9 cellular contexts compared by ENCODE assay signal in genomic region chr11:119368121-119369034, GRCh38. TPM values are rescaled to one million over a fixed set of nuclear protein-coding genes. Genes with fewer than 3 reads are reported as not detected.
A peak's percentile ranks its signal among the peaks of the same experiment; 100 is the strongest.
DNase-seq lines count a peak whose midpoint lies in the region; ATAC-seq and TF ChIP-seq lines count a peak whose summit lies in the region.
"Had no signal": no experiment of that assay in that cellular context is flagged by ENCODE, and none has a peak within 500 bp of the region (broad histone marks: within the 10 kb centered on the region; RNA-seq: fewer than 3 reads in every experiment).

No MANE protein-coding gene starts in this region.

- 77% methylated on average over 17 of the region's 17 CpGs for WGBS in smooth muscle cell (ENCODE audit: low lambda C conversion rate)

- CTCF ChIA-PET in GM10248 (lab: Yijun Ruan, JAX): interaction anchor here (1.1 to 11.9 kb wide), 5 partner anchors 11 to 30 kb away, joined by 3 to 159 read pairs (median 9); partner anchors contain the start of gene USP2

- no peak for ATAC-seq in GM21737 (IDR thresholded peaks at IDR 0.05; ENCODE audit: unreplicated experiment)
- no peak for ATAC-seq in HG02678 (IDR thresholded peaks at IDR 0.05; ENCODE audit: unreplicated experiment)

- H3K79me2 ChIP-seq in smooth muscle cell (ENCODE audit: low read depth): no peaks in the 10 kb centered on the region

- no peaks in the 10 kb centered on the region for H4K20me1 ChIP-seq in smooth muscle cell (ENCODE audit: low read depth)

- H2AFZ ChIP-seq in smooth muscle cell (ENCODE audit: low read depth): no peak overlapping the region

- no peaks in the 10 kb centered on the region for H3K36me3 ChIP-seq in SJCRH30
- no peaks in the 10 kb centered on the region for H3K36me3 ChIP-seq in smooth muscle cell (ENCODE audit: low read depth)
- H3K36me3 ChIP-seq: tibial artery had no signal

- no peaks in the 10 kb centered on the region for H3K27me3 ChIP-seq in SJCRH30
- no peaks in the 10 kb centered on the region for H3K27me3 ChIP-seq in smooth muscle cell (ENCODE audit: low read depth)
- H3K27me3 ChIP-seq: tibial artery had no signal

- H3K4me3 ChIP-seq in SJCRH30: peak overlapping the region; percentile 20
- no peak overlapping the region for H3K4me3 ChIP-seq in smooth muscle cell
- H3K4me3 ChIP-seq: tibial artery had no signal

- no peaks in the 10 kb centered on the region for H3F3A ChIP-seq in smooth muscle cell (ENCODE audit: low read depth)

- TF ChIP-seq CTCF in smooth muscle cell (IDR thresholded peaks at IDR 0.05; ENCODE audit: borderline replicate concordance, insufficient read depth, poor library complexity, severe bottlenecking): no peak
- TF ChIP-seq CTCF in GM10248 (IDR thresholded peaks at IDR 0.05; ENCODE audit: control extremely low read depth, extremely low read depth, low read depth, missing control alignments): no peak

- H3K27ac ChIP-seq in SJCRH30 (peak overlapping the region; percentile 74), smooth muscle cell (ENCODE audit: low read depth) (no peak overlapping the region)

- POLR2A ChIA-PET in GM10248 (lab: Yijun Ruan, JAX): interaction anchor here (0.6 kb wide), 1 partner anchor 269 kb away, joined by 3 read pairs; no protein-coding TSS in a partner anchor

- peak overlapping the region; percentile 6 for H3K4me2 ChIP-seq in smooth muscle cell

- peak; percentile 87 for DNase-seq in LHCN-M2 (ENCODE audit: low read depth)
- peak; percentile 90 to 91 for DNase-seq in SJCRH30
- peak; percentile 57 for DNase-seq in hepatic stellate cell (ENCODE audit: low spot score)
- DNase-seq in smooth muscle cell (lab: John Stamatoyannopoulos, UW; ENCODE audit: unreplicated experiment): no peak
- DNase-seq in GM10248 (ENCODE audit: extremely low spot score): no peak
- no peak for DNase-seq in AG08395 (ENCODE audit: low spot score)

- H3K9ac ChIP-seq in smooth muscle cell (ENCODE audit: low read depth): no peak overlapping the region

- peaks cover 37% of the 10 kb centered on the region for H3K4me1 ChIP-seq in SJCRH30
- peaks cover 13% of the 10 kb centered on the region for H3K4me1 ChIP-seq in smooth muscle cell (ENCODE audit: low read depth)

- H3K9me3 ChIP-seq in SJCRH30 (replicated peaks) (no peaks in the 10 kb centered on the region), smooth muscle cell (replicated peaks; ENCODE audit: low read depth) (no peaks in the 10 kb centered on the region)
- H3K9me3 ChIP-seq: tibial artery had no signal

RNA-seq across cellular contexts. Expression of gene USP2, which starts 13.1 kb away (rescaled TPM):
- total RNA-seq in LHCN-M2 (2014; rRNA removed) (1.7 and 4.0 TPM in 2 replicates), smooth muscle cell (1.4 and 1.8 TPM in 2 replicates)
- polyA plus RNA-seq in LHCN-M2 (2012): 4.8 TPM
- 2.1 and 2.4 TPM in 2 replicates for total RNA-seq in SJCRH30 (2014; rRNA removed; shearing (Covaris generic))
- 0.25 and 2.5 TPM in 2 replicates for polyA plus RNA-seq in smooth muscle cell

RNA-seq across cellular contexts. Expression of gene MFRP, which starts 21.9 kb away (rescaled TPM):
- total RNA-seq in LHCN-M2 (2014; rRNA removed): not detected in 2 replicates
- 0.02 TPM for polyA plus RNA-seq in LHCN-M2 (2012)
- total RNA-seq in SJCRH30 (2014; rRNA removed; shearing (Covaris generic)): not detected in 2 replicates
- total RNA-seq in smooth muscle cell: not detected in 2 replicates
- not detected in 2 replicates for polyA plus RNA-seq in smooth muscle cell

RNA-seq across cellular contexts. Expression of gene C1QTNF5, which starts 27.7 kb away (rescaled TPM):
- 9.1 and 9.9 TPM in 2 replicates for total RNA-seq in LHCN-M2 (2014; rRNA removed)
- 25.0 TPM for polyA plus RNA-seq in LHCN-M2 (2012)
- 0.85 and 2.0 TPM in 2 replicates for total RNA-seq in SJCRH30 (2014; rRNA removed; shearing (Covaris generic))
- 1.4 and 7.0 TPM in 2 replicates for total RNA-seq in smooth muscle cell
- 5.2 and 7.2 TPM in 2 replicates for polyA plus RNA-seq in smooth muscle cell

RNA-seq across cellular contexts. Expression of gene RNF26, which starts 34.1 kb away (rescaled TPM):
- total RNA-seq in LHCN-M2 (2014; rRNA removed): 7.3 and 9.3 TPM in 2 replicates
- 28.8 TPM for polyA plus RNA-seq in LHCN-M2 (2012)
- total RNA-seq in SJCRH30 (2014; rRNA removed; shearing (Covaris generic)): 8.3 and 10.4 TPM in 2 replicates
- total RNA-seq in smooth muscle cell: 14.6 and 16.1 TPM in 2 replicates
- 53.3 and 63.1 TPM in 2 replicates for polyA plus RNA-seq in smooth muscle cell

RNA-seq across cellular contexts. Expression of gene MCAM, which starts 51.4 kb away (rescaled TPM):
- total RNA-seq in LHCN-M2 (2014; rRNA removed) (11.0 and 29.5 TPM in 2 replicates), smooth muscle cell (138 and 160 TPM in 2 replicates)
- 11.0 TPM for polyA plus RNA-seq in LHCN-M2 (2012)
- total RNA-seq in SJCRH30 (2014; rRNA removed; shearing (Covaris generic)): 30.2 and 31.7 TPM in 2 replicates
- polyA plus RNA-seq in smooth muscle cell: 30.7 and 32.1 TPM in 2 replicates

Comparison
In these comparisons a context has a peak if more than half of its experiments do, and no peak if none do; other contexts are left out.
1. DNase-seq: peak in LHCN-M2 (single experiment), SJCRH30 (2 of 2) and hepatic stellate cell (single experiment); none in smooth muscle cell (single experiment), GM10248 (single experiment) and AG08395 (single experiment).